Comparison of ENCODE assay signal across 13 cellular contexts in the genomic region with DNA sequence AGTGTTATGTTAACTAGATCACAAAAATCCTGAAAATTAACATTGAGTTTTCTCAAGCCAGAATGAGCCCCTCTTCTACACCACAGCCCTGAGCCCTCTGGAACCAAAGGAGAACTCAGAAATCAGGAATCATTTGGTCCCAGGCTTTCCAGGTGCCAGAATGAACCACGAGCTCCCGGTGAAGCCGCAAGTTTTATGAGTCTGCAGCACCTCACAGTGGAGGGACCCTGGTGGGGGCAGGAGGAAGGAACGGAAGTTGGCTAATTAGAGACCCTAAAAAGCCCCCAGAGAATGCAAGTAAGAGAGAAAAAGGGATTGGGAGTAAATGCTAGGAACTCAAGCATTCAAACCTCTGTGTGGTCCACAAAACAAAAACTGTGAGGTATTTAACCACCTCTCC. TPM values are rescaled to one million over a fixed set of nuclear protein-coding genes. Genes with fewer than 3 reads are reported as not detected.
A peak's percentile ranks its signal among the peaks of the same experiment; 100 is the strongest.
DNase-seq lines count a peak whose midpoint lies in the region; ATAC-seq, FAIRE-seq and TF ChIP-seq lines count a peak whose summit lies in the region.
"Had no signal": no experiment of that assay in that cellular context is flagged by ENCODE, and none has a peak within 500 bp of the region (broad histone marks: within the 10 kb centered on the region; RNA-seq: fewer than 3 reads in every experiment).

No MANE protein-coding gene starts in this region.

- H3K79me2 ChIP-seq in K562 (ENCODE audit: control insufficient read depth, insufficient read depth, low read length), result no peaks in the 10 kb centered on the region
- H3K79me2 ChIP-seq in HepG2 (ENCODE audit: insufficient read depth, low read length), result no peaks in the 10 kb centered on the region

- in situ Hi-C loops in K562 (cut with MboI), result loop anchor here (5.0 kb wide), 1 partner anchor 430 kb away; no protein-coding TSS in a partner anchor
- in situ Hi-C loops in HepG2 (cut with HindIII; ENCODE audit: extremely low pct_ligation_motif_present, low pct_unique_long_range_greater_than_20kb), result no loop called here

- TF ChIP-seq POLR2A in K562 (conservative IDR thresholded peaks at IDR 0.05) (no peak), HepG2 (IDR thresholded peaks at IDR 0.05; ENCODE audit: insufficient read depth in 1 of 2, low read depth in 2 of 2, low read length in 2 of 2) (no peak)

- H3K4me2 ChIP-seq in K562 (ENCODE audit: insufficient read depth, low read length) (no peak overlapping the region), HepG2 (ENCODE audit: low read depth, low read length) (no peak overlapping the region)

- no peaks in the 10 kb centered on the region; a peak in 1 of 5 replicates for H3K4me1 ChIP-seq in K562 (replicated peaks in 1 of 2; ENCODE audit: control insufficient read depth in 2 of 2, insufficient read depth in 2 of 2, low read length in 2 of 2)
- H3K4me1 ChIP-seq in HepG2 (ENCODE audit: insufficient read depth, low read length), result no peaks in the 10 kb centered on the region

- no peak overlapping the region for H3K4me3 ChIP-seq in Jurkat, Clone E6-1 (ENCODE audit: low read length)
- H3K4me3 ChIP-seq in K562 (no peak overlapping the region), HepG2 (replicated peaks in 1 of 3; ENCODE audit: insufficient read depth in 1 of 3, low read depth in 2 of 3, low read length in 3 of 3) (no peak overlapping the region)
- H3K4me3 ChIP-seq: ovary had no signal

- TF ChIP-seq CTCF in K562 (IDR thresholded peaks at IDR 0.05 in 2 of 3, conservative IDR thresholded peaks at IDR 0.05 in 1 of 3; ENCODE audit: insufficient read depth in 2 of 3, low read depth in 1 of 3, low read length in 3 of 3), result peak in 2 of 3 experiments; percentile 13 to 38; a peak in 2 of 6 replicates
- peak; percentile 57 for TF ChIP-seq CTCF in HepG2 (CRISPR knock-in tag; IDR thresholded peaks at IDR 0.05)

- peak; percentile 30 for DNase-seq in NCI-H146 (lab: John Stamatoyannopoulos, UW)
- no peak for DNase-seq in NCI-H146 treated with DMSO at 0.1 percent for 48 hours (lab: John Stamatoyannopoulos, UW; ENCODE audit: unreplicated experiment)
- peak; percentile 52 for DNase-seq in Jurkat, Clone E6-1 (ENCODE audit: low read depth, low spot score)
- peak in 1 of 4 experiments; percentile 9 for DNase-seq in K562 (ENCODE audit: extremely low read depth in 1 of 4, low spot score in 3 of 4)
- no peak for DNase-seq in HepG2 (ENCODE audit: low spot score)
- DNase-seq in DMS79 (lab: John Stamatoyannopoulos, UW), result no peak
- no peak for DNase-seq in mucosa of gallbladder (ENCODE audit: low spot score)
- DNase-seq: ovary, T1000 had no signal

- CTCF ChIA-PET in K562 (lab: Yijun Ruan, JAX; ENCODE audit: low intra/inter-chr PET ratio), result interaction anchor here (1.4 kb wide), 1 partner anchor 436 kb away, joined by 3 read pairs; no protein-coding TSS in a partner anchor
- CTCF ChIA-PET in HepG2 (lab: Yijun Ruan, JAX; ENCODE audit: low intra/inter-chr PET ratio, low total read pairs), result no interaction called here

- intact Hi-C loops in K562 (cut with micrococcal nuclease), result loop anchor here (10.0 kb wide), 1 partner anchor 283 kb away; no protein-coding TSS in a partner anchor
- intact Hi-C loops in HepG2 (cut with micrococcal nuclease; ENCODE audit: unreplicated experiment), result loop anchor here (5.0 kb wide), 1 partner anchor 435 kb away; no protein-coding TSS in a partner anchor

- peaks cover 5 to 22% of the 10 kb centered on the region in 2 experiments; a peak in 4 of 5 replicates for H3K27me3 ChIP-seq in K562 (ENCODE audit: control insufficient read depth in 2 of 2, insufficient read depth in 2 of 2, low read length in 2 of 2)
- H3K27me3 ChIP-seq in HepG2 (ENCODE audit: control insufficient read depth in 1 of 2, insufficient read depth in 2 of 2, low read length in 2 of 2), result peaks cover 4 to 43% of the 10 kb centered on the region in 2 experiments; a peak in 4 of 5 replicates
- H3K27me3 ChIP-seq: ovary had no signal

- H3K9ac ChIP-seq in K562 (ENCODE audit: insufficient read depth in 1 of 2, low read depth in 2 of 2, low read length in 2 of 2) (no peak overlapping the region), HepG2 (ENCODE audit: insufficient read depth, low read depth, low read length) (no peak overlapping the region)

- TF ChIP-seq EP300 in K562 (IDR thresholded peaks at IDR 0.05; ENCODE audit: low read length) (no peak), HepG2 (IDR thresholded peaks at IDR 0.05; ENCODE audit: low read depth in 2 of 2, low read length in 2 of 2) (no peak), HepG2 (CRISPR knock-in tag; IDR thresholded peaks at IDR 0.05; ENCODE audit: borderline replicate concordance) (no peak)

- no peaks in the 10 kb centered on the region for H4K20me1 ChIP-seq in K562 (replicated peaks; ENCODE audit: control insufficient read depth, insufficient read depth, low read length)
- no peaks in the 10 kb centered on the region for H4K20me1 ChIP-seq in HepG2 (ENCODE audit: insufficient read depth, low read length)

- TF ChIP-seq RAD21 in K562 (CRISPR knock-in tag; conservative IDR thresholded peaks at IDR 0.05 in 1 of 2, IDR thresholded peaks at IDR 0.05 in 1 of 2) (peak in 1 of 2 experiments; percentile 45; a peak in 2 of 4 replicates), HepG2 (CRISPR knock-in tag; IDR thresholded peaks at IDR 0.05) (no peak)

- no peak overlapping the region for H3K27ac ChIP-seq in K562 (ENCODE audit: extremely low read depth, low read depth, low read length)
- no peak overlapping the region for H3K27ac ChIP-seq in HepG2 (ENCODE audit: extremely low read length, insufficient read depth, low read length)
- H3K27ac ChIP-seq: ovary had no signal

- ATAC-seq in K562 (no peak), HepG2 (no peak), GM21529 (IDR thresholded peaks at IDR 0.05; ENCODE audit: unreplicated experiment) (no peak)

- FAIRE-seq in K562 (lab: Jason Lieb, UNC) (no peak), HepG2 (lab: Jason Lieb, UNC) (no peak)
- FAIRE-seq: endometrium had no signal

- POLR2A ChIA-PET in K562 (lab: Yijun Ruan, JAX) (no interaction called here), HepG2 (lab: Yijun Ruan, JAX) (no interaction called here)

- no peaks in the 10 kb centered on the region for H3K9me3 ChIP-seq in K562 (replicated peaks; ENCODE audit: control insufficient read depth, insufficient read depth, low read depth, low read length)
- no peaks in the 10 kb centered on the region for H3K9me3 ChIP-seq in HepG2 (ENCODE audit: low read length)
- H3K9me3 ChIP-seq: ovary had no signal

- H3K36me3 ChIP-seq in K562 (ENCODE audit: control insufficient read depth, insufficient read depth, low read length) (no peaks in the 10 kb centered on the region), HepG2 (replicated peaks in 1 of 2; ENCODE audit: control insufficient read depth in 1 of 2, insufficient read depth in 2 of 2, low read length in 2 of 2) (no peaks in the 10 kb centered on the region)
- H3K36me3 ChIP-seq: ovary had no signal

- H2AFZ ChIP-seq in K562 (ENCODE audit: low read depth, low read length), result no peak overlapping the region
- H2AFZ ChIP-seq in HepG2 (ENCODE audit: low read length), result no peak overlapping the region

- 8% methylated on average over 4 of the region's 4 CpGs for WGBS in K562 (ENCODE audit: insufficient coverage, low coverage, missing lambda C conversion rate)
- WGBS in HepG2 (ENCODE audit: low lambda C conversion rate), result 20% methylated on average over 4 of the region's 4 CpGs

- no TSS peak for BruUV-seq in K562 (replicated peaks; lab: Mats Ljungman, UMichigan)
- BruUV-seq in HepG2 (replicated peaks; lab: Mats Ljungman, UMichigan), result no TSS peak

- H3K9me1 ChIP-seq in K562 (ENCODE audit: control insufficient read depth, insufficient read depth, low read length), result no peaks in the 10 kb centered on the region

RNA-seq across cellular contexts. Expression of gene BCL2L14, which starts 52.9 kb away (rescaled TPM):
- polyA plus RNA-seq in Jurkat, Clone E6-1 (2012; ENCODE audit: insufficient read depth, insufficient read length), result not detected
- not detected in 2 replicates for total RNA-seq in K562 (2011; cell fraction: chromatin; rRNA removed; ENCODE audit: low replicate concordance)
- total RNA-seq in K562 (2011; cell fraction: nucleolus; rRNA removed), result not detected in 2 replicates
- total RNA-seq in K562 (2011; cell fraction: nucleoplasm; rRNA removed), result not detected in 2 replicates
- not detected in 2 replicates for total RNA-seq in K562 (2014; rRNA removed)
- not detected in 2 replicates for total RNA-seq in K562 (2014; rRNA removed; fragmentation: Illumina TruSeq; extraction: Trizol)
- total RNA-seq in K562 (2015; rRNA removed; fragmentation: Illumina TruSeq; extraction: Trizol), result not detected in 2 replicates
- not detected in 2 replicates for total RNA-seq in K562 (2021)
- polyA plus RNA-seq in K562 (2011; rRNA removed), result not detected in 2 replicates
- polyA plus RNA-seq in K562 (2011; cell fraction: cytosol; rRNA removed), result not detected in 2 replicates
- polyA plus RNA-seq in K562 (2011; cell fraction: nucleus; rRNA removed), result not detected in 2 replicates
- polyA plus RNA-seq in K562 (2012), result not detected in 2 replicates
- polyA plus RNA-seq in K562 (2014; fragmentation: Illumina TruSeq; extraction: Trizol), result not detected in 2 replicates
- polyA plus RNA-seq in K562 (2014; fragmentation: Nextera tagmentation; extraction: Ambion mirVana), result not detected
- not detected in 2 replicates for polyA plus RNA-seq in K562 (2014; rRNA removed)
- polyA minus RNA-seq in K562 (2011; rRNA and poly(A)+ RNA removed), result not detected in 2 replicates
- not detected in 2 replicates for polyA minus RNA-seq in K562 (2011; cell fraction: cytosol; rRNA and poly(A)+ RNA removed)
- not detected in 2 replicates for polyA minus RNA-seq in K562 (2011; cell fraction: nucleus; rRNA and poly(A)+ RNA removed)
- 0.11 and 0.28 TPM in 2 replicates for total RNA-seq in HepG2 (2016; rRNA removed; fragmentation: Illumina TruSeq; extraction: Trizol)
- total RNA-seq in HepG2 (2016; cell fraction: cytosol; rRNA removed; fragmentation: Illumina TruSeq; extraction: Trizol; ENCODE audit: low read depth), result 0.30 TPM in 1 of 2 replicates, not detected in the other
- total RNA-seq in HepG2 (2016; cell fraction: insoluble cytoplasmic fraction; rRNA removed; fragmentation: Illumina TruSeq; extraction: Trizol), result 0.22 and 0.32 TPM in 2 replicates
- total RNA-seq in HepG2 (2016; cell fraction: membrane; rRNA removed; fragmentation: Illumina TruSeq; extraction: Trizol), result 0.34 TPM in 1 of 2 replicates, not detected in the other
- total RNA-seq in HepG2 (2016; cell fraction: nucleus; rRNA removed; fragmentation: Illumina TruSeq; extraction: Trizol), result not detected in 2 replicates
- polyA plus RNA-seq in HepG2 (2011; rRNA removed), result 0.22 TPM in 1 of 2 replicates, not detected in the other
- 0.08 and 0.09 TPM in 2 replicates for polyA plus RNA-seq in HepG2 (2011; cell fraction: cytosol; rRNA removed)
- 0.21 TPM in 1 of 2 replicates, not detected in the other for polyA plus RNA-seq in HepG2 (2011; cell fraction: nucleus; rRNA removed)
- polyA plus RNA-seq in HepG2 (2012), result 0.07 and 0.24 TPM in 2 replicates
- polyA plus RNA-seq in HepG2 (2016; cell fraction: cytosol; fragmentation: Illumina TruSeq; extraction: Trizol; ENCODE audit: low read depth), result not detected in 2 replicates
- polyA plus RNA-seq in HepG2 (2016; cell fraction: insoluble cytoplasmic fraction; fragmentation: Illumina TruSeq; extraction: Trizol; ENCODE audit: low read depth), result not detected in 2 replicates
- polyA plus RNA-seq in HepG2 (2016; cell fraction: membrane; fragmentation: Illumina TruSeq; extraction: Trizol; ENCODE audit: low read depth), result not detected in 2 replicates
- polyA plus RNA-seq in HepG2 (2016; cell fraction: nucleus; fragmentation: Illumina TruSeq; extraction: Trizol; ENCODE audit: insufficient read depth, low read depth), result not detected in 2 replicates
- polyA minus RNA-seq in HepG2 (2011; rRNA and poly(A)+ RNA removed; ENCODE audit: low replicate concordance), result 0.35 TPM in 1 of 2 replicates, not detected in the other
- not detected in 2 replicates for polyA minus RNA-seq in HepG2 (2011; cell fraction: cytosol; rRNA and poly(A)+ RNA removed)
- 0.52 TPM in 1 of 2 replicates, not detected in the other for polyA minus RNA-seq in HepG2 (2011; cell fraction: nucleus; rRNA and poly(A)+ RNA removed)
- total RNA-seq in mucosa of gallbladder, result 13.5 TPM
- total RNA-seq: HT1080, NCI-H460 had no signal
- polyA plus RNA-seq: ovary had no signal

Comparison
In these comparisons a context has a peak if more than half of its experiments do, and no peak if none do; other contexts are left out.
1. DNase-seq: peak in NCI-H146 (single experiment) and Jurkat, Clone E6-1 (single experiment); none in NCI-H146 treated with DMSO at 0.1 percent for 48 hours (single experiment), HepG2 (single experiment), DMS79 (single experiment) and mucosa of gallbladder (single experiment).
2. RNA of gene BCL2L14, which starts 52.9 kb away (total RNA-seq): 13.5 TPM in mucosa of gallbladder (single experiment); 0.11 to 0.34 TPM in HepG2 and not detected in K562; every median in the first group is over 10 times any median in the second.